In genomic region chr2:1300284-1300683, GRCh38 we compare ENCODE assay signal across 6 cellular contexts.
"Had no signal": no experiment of that assay in that cellular context is flagged by ENCODE, and none has a peak within 500 bp of the region (broad histone marks: within the 10 kb centered on the region; RNA-seq: fewer than 3 reads in every experiment).

No MANE protein-coding gene starts in this region.

- DNase-seq: GOT3, H9, HCEC 1CT, IMR-90 had no signal

- H3K4me3 Mint-ChIP-seq: H9 had no signal

- FAIRE-seq: H54, K562 had no signal

- H3K4me3 ChIP-seq: K562 had no signal

- H3K9me3 Mint-ChIP-seq: H9 had no signal

- ATAC-seq: K562 had no signal
